8 cellular contexts compared by ENCODE assay signal in the genomic region with DNA sequence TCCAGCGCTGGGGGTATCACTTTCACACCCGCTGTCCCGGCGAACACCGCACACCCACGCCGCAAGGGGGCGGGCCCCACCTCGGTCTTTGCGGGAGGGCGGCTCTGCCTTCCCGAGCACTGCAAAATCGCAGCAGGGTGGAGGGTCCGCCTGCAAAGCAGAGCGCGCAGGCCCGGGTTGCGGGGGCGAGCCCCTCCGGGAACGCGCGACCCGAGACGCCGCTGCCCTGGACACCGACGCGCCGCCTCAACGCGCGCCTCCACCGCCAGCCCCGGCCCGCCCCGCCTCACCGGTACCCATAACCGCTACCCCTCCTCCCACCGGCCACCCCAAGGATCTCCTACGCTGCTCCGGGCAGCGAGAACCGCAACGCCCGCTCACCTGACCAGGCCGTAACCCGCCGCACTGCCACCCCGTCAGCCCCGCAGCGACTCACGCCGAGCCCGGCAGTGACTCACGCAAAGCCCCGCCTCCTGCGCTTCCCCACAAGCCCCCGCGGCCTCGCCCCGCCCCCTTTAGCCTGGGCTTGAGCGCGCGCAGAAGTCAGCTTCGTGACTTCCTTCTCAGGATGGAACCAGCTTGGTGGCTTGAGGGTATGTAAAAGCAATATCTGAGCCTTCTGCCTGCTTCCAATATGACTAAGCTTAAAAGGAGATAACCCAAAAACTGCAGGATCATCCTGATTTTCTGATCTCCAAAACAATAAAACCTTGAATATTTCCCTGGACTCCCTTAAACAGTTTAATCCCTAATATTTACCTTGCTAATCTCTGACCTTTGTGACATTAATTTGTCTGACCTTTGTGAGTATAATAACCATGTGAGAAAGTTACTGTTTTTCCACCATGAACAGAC.
A peak's percentile ranks its signal among the peaks of the same experiment; 100 is the strongest.
DNase-seq lines count a peak whose midpoint lies in the region; TF ChIP-seq lines count a peak whose summit lies in the region.

A gene with protein sequence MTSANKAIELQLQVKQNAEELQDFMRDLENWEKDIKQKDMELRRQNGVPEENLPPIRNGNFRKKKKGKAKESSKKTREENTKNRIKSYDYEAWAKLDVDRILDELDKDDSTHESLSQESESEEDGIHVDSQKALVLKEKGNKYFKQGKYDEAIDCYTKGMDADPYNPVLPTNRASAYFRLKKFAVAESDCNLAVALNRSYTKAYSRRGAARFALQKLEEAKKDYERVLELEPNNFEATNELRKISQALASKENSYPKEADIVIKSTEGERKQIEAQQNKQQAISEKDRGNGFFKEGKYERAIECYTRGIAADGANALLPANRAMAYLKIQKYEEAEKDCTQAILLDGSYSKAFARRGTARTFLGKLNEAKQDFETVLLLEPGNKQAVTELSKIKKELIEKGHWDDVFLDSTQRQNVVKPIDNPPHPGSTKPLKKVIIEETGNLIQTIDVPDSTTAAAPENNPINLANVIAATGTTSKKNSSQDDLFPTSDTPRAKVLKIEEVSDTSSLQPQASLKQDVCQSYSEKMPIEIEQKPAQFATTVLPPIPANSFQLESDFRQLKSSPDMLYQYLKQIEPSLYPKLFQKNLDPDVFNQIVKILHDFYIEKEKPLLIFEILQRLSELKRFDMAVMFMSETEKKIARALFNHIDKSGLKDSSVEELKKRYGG (minus strand): TSS at position 460 of the 855 bp plus-strand sequence. CDS start 3,190 bp downstream, outside the sequence.

- peak within 1 kb of the TSS; percentile 76 for H3K4me3 ChIP-seq in SK-N-MC

- no peaks in the 10 kb centered on the region for H3K9me3 Mint-ChIP-seq in activated naive CD4-positive, alpha-beta T cell treated with anti-CD3 and anti-CD28 coated beads, Interleukin-2, amount 10 ng/mL, durations not matched to agents 7 days and 5 days

- H3K4me1 Mint-ChIP-seq in activated naive CD4-positive, alpha-beta T cell treated with anti-CD3 and anti-CD28 coated beads, Interleukin-2, amount 10 ng/mL, durations not matched to agents 7 days and 5 days = peaks cover 51% of the 10 kb centered on the region

- CTCF ChIA-PET in HEK293T (lab: Yijun Ruan, JAX) = interaction anchor here (0.9 to 1.3 kb wide), 4 partner anchors 10 to 102 kb away, joined by 3 to 5 read pairs (median 4); no protein-coding TSS in a partner anchor
- CTCF ChIA-PET in activated naive CD4-positive, alpha-beta T cell treated with anti-CD3 and anti-CD28 coated beads, Interleukin-2, amount 10 ng/mL, durations not matched to agents 7 days and 5 days (lab: Charles Lee) = interaction anchor here (0.9 to 3.0 kb wide), 3 partner anchors 10 to 180 kb away, joined by 3 to 14 read pairs (median 7); no protein-coding TSS in a partner anchor

- H3K36me3 Mint-ChIP-seq in activated naive CD4-positive, alpha-beta T cell treated with anti-CD3 and anti-CD28 coated beads, Interleukin-2, amount 10 ng/mL, durations not matched to agents 7 days and 5 days = peaks cover 31% of the 10 kb centered on the region

- peak within 1 kb of the TSS; percentile 80 for H3K9ac ChIP-seq in SK-N-MC (ENCODE audit: insufficient read length)

- no peaks in the 10 kb centered on the region for H3K9me3 ChIP-seq in SK-N-MC (ENCODE audit: low read depth, low read length)

- peak; percentile 98 for DNase-seq in GM03348 (ENCODE audit: low spot score)
- DNase-seq in HEK293T (ENCODE audit: extremely low spot score) = peak; percentile 95
- DNase-seq in MV-4-11 (lab: John Stamatoyannopoulos, UW) = peak; percentile 92
- DNase-seq in SK-N-MC (ENCODE audit: low read depth, low spot score) = peak; percentile 53
- peak; percentile 98 for DNase-seq in activated naive CD4-positive, alpha-beta T cell treated with anti-CD3 and anti-CD28 coated beads, Interleukin-2, amount 10 ng/mL, durations not matched to agents 7 days and 5 days
- peak; percentile 91 for DNase-seq in germinal center (ENCODE audit: low spot score)
- DNase-seq in non-pigmented ciliary epithelial cell (ENCODE audit: low read depth) = peak; percentile 52
- peak; percentile 91 for DNase-seq in superior temporal gyrus (ENCODE audit: extremely low spot score)

- peak within 1 kb of the TSS; percentile 95 for H3K4me3 Mint-ChIP-seq in activated naive CD4-positive, alpha-beta T cell treated with anti-CD3 and anti-CD28 coated beads, Interleukin-2, amount 10 ng/mL, durations not matched to agents 7 days and 5 days

- H3K27me3 Mint-ChIP-seq in activated naive CD4-positive, alpha-beta T cell treated with anti-CD3 and anti-CD28 coated beads, Interleukin-2, amount 10 ng/mL, durations not matched to agents 7 days and 5 days = peaks cover 3% of the 10 kb centered on the region

- H3K27ac Mint-ChIP-seq in activated naive CD4-positive, alpha-beta T cell treated with anti-CD3 and anti-CD28 coated beads, Interleukin-2, amount 10 ng/mL, durations not matched to agents 7 days and 5 days = peak within 1 kb of the TSS; percentile 98

- H3K27ac ChIP-seq in SK-N-MC = peak within 1 kb of the TSS; percentile 12

- POLR2A ChIA-PET in HEK293T (lab: Yijun Ruan, JAX) = interaction anchor here (0.6 to 1.5 kb wide), 23 partner anchors 10 to 611 kb away, joined by 3 to 8 read pairs (median 3); a partner anchor contains a TSS

- peaks cover 15% of the 10 kb centered on the region for H3K36me3 ChIP-seq in SK-N-MC (ENCODE audit: insufficient read depth, low read length)

TF ChIP-seq in HEK293T, 16 proteins besides CTCF, POLR2A, EP300 and RAD21:
- TF ChIP-seq CTBP1 (IDR thresholded peaks at IDR 0.05; ENCODE audit: borderline replicate concordance) (no peak), L3MBTL2 (conservative IDR thresholded peaks at IDR 0.05) (peak; percentile 62), FOXA1 (IDR thresholded peaks at IDR 0.05) (no peak), ELF4 (IDR thresholded peaks at IDR 0.05) (0 out of 2 replicates have a peak, but pooled peaks have one; percentile 14), ARNT (IDR thresholded peaks at IDR 0.05) (no peak), TARDBP (IDR thresholded peaks at IDR 0.05) (peak; percentile 94), NFRKB (IDR thresholded peaks at IDR 0.05) (no peak)
- TF ChIP-seq, protein P1, sequence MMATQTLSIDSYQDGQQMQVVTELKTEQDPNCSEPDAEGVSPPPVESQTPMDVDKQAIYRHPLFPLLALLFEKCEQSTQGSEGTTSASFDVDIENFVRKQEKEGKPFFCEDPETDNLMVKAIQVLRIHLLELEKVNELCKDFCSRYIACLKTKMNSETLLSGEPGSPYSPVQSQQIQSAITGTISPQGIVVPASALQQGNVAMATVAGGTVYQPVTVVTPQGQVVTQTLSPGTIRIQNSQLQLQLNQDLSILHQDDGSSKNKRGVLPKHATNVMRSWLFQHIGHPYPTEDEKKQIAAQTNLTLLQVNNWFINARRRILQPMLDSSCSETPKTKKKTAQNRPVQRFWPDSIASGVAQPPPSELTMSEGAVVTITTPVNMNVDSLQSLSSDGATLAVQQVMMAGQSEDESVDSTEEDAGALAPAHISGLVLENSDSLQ (IDR thresholded peaks at IDR 0.05) = no peak

Comparison
In these comparisons a context has a peak if more than half of its experiments do, and no peak if none do; other contexts are left out.
1. Peak in every context shown above with its lines: DNase-seq, H3K4me3 ChIP-seq and H3K27ac ChIP-seq.